ENCODE assay signal across 1 cellular context in the genomic region with DNA sequence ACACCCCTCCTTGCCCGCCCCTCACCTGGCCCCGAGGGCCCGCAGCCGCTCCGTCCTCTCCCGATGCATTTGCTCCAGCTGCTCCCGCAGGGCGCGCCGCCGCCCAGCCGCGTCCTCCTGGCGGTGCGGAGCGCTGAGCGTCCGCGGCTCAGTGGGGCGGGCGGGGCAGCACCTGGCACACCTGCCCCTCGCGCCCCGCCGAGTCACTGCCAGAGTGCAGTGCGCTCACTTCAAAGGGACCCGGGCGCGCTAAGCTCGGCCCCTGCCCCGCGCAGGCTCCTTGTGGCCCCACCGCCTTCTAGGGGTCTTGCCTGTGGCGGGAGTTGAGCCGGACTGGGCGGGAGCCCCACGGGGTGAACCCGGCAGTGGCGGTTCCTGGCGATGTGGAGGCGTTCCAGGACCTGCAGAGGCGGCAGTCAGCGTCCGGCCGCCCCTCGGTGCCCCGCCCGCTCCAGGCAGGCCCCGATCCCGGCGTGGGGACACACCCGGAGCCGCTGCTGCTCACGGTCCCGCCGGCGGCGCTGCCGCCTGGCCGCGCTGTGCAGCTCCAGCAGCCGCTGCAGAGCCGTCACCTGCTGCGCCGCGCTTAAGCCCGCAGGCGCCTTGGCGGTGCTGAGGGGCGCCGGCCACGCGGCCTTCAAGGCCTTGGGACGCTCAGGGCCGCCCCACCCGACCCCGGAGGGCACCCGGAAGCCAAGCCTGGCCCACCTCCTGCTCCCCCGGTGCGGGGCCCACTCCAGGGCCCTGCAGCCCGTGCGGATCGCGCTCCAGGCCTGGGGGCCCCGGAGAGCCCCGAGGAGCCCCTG.
A peak's percentile ranks its signal among the peaks of the same experiment; 100 is the strongest.
TF ChIP-seq lines count a peak whose summit lies in the region.

No MANE protein-coding gene starts in this region.

TF ChIP-seq in HepG2, 621 proteins besides CTCF, POLR2A, EP300 and RAD21 (continued from another document and continues in another):
- TF ChIP-seq, protein P1, sequence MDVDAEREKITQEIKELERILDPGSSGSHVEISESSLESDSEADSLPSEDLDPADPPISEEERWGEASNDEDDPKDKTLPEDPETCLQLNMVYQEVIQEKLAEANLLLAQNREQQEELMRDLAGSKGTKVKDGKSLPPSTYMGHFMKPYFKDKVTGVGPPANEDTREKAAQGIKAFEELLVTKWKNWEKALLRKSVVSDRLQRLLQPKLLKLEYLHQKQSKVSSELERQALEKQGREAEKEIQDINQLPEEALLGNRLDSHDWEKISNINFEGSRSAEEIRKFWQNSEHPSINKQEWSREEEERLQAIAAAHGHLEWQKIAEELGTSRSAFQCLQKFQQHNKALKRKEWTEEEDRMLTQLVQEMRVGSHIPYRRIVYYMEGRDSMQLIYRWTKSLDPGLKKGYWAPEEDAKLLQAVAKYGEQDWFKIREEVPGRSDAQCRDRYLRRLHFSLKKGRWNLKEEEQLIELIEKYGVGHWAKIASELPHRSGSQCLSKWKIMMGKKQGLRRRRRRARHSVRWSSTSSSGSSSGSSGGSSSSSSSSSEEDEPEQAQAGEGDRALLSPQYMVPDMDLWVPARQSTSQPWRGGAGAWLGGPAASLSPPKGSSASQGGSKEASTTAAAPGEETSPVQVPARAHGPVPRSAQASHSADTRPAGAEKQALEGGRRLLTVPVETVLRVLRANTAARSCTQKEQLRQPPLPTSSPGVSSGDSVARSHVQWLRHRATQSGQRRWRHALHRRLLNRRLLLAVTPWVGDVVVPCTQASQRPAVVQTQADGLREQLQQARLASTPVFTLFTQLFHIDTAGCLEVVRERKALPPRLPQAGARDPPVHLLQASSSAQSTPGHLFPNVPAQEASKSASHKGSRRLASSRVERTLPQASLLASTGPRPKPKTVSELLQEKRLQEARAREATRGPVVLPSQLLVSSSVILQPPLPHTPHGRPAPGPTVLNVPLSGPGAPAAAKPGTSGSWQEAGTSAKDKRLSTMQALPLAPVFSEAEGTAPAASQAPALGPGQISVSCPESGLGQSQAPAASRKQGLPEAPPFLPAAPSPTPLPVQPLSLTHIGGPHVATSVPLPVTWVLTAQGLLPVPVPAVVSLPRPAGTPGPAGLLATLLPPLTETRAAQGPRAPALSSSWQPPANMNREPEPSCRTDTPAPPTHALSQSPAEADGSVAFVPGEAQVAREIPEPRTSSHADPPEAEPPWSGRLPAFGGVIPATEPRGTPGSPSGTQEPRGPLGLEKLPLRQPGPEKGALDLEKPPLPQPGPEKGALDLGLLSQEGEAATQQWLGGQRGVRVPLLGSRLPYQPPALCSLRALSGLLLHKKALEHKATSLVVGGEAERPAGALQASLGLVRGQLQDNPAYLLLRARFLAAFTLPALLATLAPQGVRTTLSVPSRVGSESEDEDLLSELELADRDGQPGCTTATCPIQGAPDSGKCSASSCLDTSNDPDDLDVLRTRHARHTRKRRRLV (CRISPR knock-in tag; IDR thresholded peaks at IDR 0.05): no peak
- TF ChIP-seq HIVEP1 (CRISPR knock-in tag; IDR thresholded peaks at IDR 0.05) (no peak), TBX3 (IDR thresholded peaks at IDR 0.05; ENCODE audit: borderline replicate concordance) (no peak), AKAP8 (CRISPR knock-in tag; IDR thresholded peaks at IDR 0.05) (peak; percentile 31; the same call in 1 of the 2 replicates), NKX3-1 (CRISPR knock-in tag; IDR thresholded peaks at IDR 0.05) (no peak), NFE2L2 (IDR thresholded peaks at IDR 0.05; ENCODE audit: low read length) (no peak), DPF2 (CRISPR knock-in tag; IDR thresholded peaks at IDR 0.05; ENCODE audit: borderline replicate concordance, low read depth) (no peak), NR3C1 (CRISPR knock-in tag; IDR thresholded peaks at IDR 0.05) (no peak), POLR2AphosphoS5 (IDR thresholded peaks at IDR 0.05; ENCODE audit: low read depth, low read length) (no peak), ZNF616 (CRISPR knock-in tag; IDR thresholded peaks at IDR 0.05; ENCODE audit: low read depth) (no peak), FOXK2 (IDR thresholded peaks at IDR 0.05) (no peak), NCOA5 (CRISPR knock-in tag; IDR thresholded peaks at IDR 0.05) (no peak), NPAS2 (CRISPR knock-in tag; IDR thresholded peaks at IDR 0.05; ENCODE audit: borderline replicate concordance) (no peak), MAZ (IDR thresholded peaks at IDR 0.05; ENCODE audit: borderline replicate concordance, low read depth, low read length) (no peak; the same call in 1 of the 2 replicates), MAZ (CRISPR knock-in tag; IDR thresholded peaks at IDR 0.05; ENCODE audit: low read depth) (peak; percentile 84), ZNF777 (CRISPR knock-in tag; IDR thresholded peaks at IDR 0.05) (peak; percentile 70), ZNF234 (CRISPR knock-in tag; conservative IDR thresholded peaks at IDR 0.05) (no peak), MIER3 (CRISPR knock-in tag; IDR thresholded peaks at IDR 0.05; ENCODE audit: borderline replicate concordance) (no peak), ZNF878 (CRISPR knock-in tag; IDR thresholded peaks at IDR 0.05) (no peak), PHB2 (IDR thresholded peaks at IDR 0.05; ENCODE audit: partially characterized antibody) (no peak), HES4 (CRISPR knock-in tag; IDR thresholded peaks at IDR 0.05; ENCODE audit: borderline replicate concordance) (0 out of 2 replicates have a peak, but pooled peaks have one; percentile 24), ZNF570 (CRISPR knock-in tag; IDR thresholded peaks at IDR 0.05; ENCODE audit: borderline replicate concordance) (no peak), PLRG1 (conservative IDR thresholded peaks at IDR 0.05) (no peak), CHD2 (IDR thresholded peaks at IDR 0.05; ENCODE audit: low read depth, low read length) (no peak), ZNF263 (CRISPR knock-in tag; IDR thresholded peaks at IDR 0.05) (no peak), ZNF564 (CRISPR knock-in tag; IDR thresholded peaks at IDR 0.05) (no peak), TSC22D2 (CRISPR knock-in tag; IDR thresholded peaks at IDR 0.05; ENCODE audit: borderline replicate concordance) (no peak), ZNF850 (CRISPR knock-in tag; conservative IDR thresholded peaks at IDR 0.05) (no peak), FLYWCH1 (CRISPR knock-in tag; IDR thresholded peaks at IDR 0.05) (no peak), ZNF256 (CRISPR knock-in tag; conservative IDR thresholded peaks at IDR 0.05) (no peak), TCF7L2 (IDR thresholded peaks at IDR 0.05; ENCODE audit: low read depth, low read length) (no peak), NCOA2 (CRISPR knock-in tag; IDR thresholded peaks at IDR 0.05) (no peak; the same call in 1 of the 2 replicates), TRIM24 (CRISPR knock-in tag; IDR thresholded peaks at IDR 0.05) (no peak)
- TF ChIP-seq, protein P2, sequence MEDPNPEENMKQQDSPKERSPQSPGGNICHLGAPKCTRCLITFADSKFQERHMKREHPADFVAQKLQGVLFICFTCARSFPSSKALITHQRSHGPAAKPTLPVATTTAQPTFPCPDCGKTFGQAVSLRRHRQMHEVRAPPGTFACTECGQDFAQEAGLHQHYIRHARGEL (CRISPR knock-in tag; IDR thresholded peaks at IDR 0.05): no peak
- TF ChIP-seq, protein P3, sequence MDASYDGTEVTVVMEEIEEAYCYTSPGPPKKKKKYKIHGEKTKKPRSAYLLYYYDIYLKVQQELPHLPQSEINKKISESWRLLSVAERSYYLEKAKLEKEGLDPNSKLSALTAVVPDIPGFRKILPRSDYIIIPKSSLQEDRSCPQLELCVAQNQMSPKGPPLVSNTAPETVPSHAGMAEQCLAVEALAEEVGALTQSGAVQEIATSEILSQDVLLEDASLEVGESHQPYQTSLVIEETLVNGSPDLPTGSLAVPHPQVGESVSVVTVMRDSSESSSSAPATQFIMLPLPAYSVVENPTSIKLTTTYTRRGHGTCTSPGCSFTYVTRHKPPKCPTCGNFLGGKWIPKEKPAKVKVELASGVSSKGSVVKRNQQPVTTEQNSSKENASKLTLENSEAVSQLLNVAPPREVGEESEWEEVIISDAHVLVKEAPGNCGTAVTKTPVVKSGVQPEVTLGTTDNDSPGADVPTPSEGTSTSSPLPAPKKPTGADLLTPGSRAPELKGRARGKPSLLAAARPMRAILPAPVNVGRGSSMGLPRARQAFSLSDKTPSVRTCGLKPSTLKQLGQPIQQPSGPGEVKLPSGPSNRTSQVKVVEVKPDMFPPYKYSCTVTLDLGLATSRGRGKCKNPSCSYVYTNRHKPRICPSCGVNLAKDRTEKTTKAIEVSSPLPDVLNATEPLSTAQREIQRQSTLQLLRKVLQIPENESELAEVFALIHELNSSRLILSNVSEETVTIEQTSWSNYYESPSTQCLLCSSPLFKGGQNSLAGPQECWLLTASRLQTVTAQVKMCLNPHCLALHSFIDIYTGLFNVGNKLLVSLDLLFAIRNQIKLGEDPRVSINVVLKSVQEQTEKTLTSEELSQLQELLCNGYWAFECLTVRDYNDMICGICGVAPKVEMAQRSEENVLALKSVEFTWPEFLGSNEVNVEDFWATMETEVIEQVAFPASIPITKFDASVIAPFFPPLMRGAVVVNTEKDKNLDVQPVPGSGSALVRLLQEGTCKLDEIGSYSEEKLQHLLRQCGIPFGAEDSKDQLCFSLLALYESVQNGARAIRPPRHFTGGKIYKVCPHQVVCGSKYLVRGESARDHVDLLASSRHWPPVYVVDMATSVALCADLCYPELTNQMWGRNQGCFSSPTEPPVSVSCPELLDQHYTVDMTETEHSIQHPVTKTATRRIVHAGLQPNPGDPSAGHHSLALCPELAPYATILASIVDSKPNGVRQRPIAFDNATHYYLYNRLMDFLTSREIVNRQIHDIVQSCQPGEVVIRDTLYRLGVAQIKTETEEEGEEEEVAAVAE (CRISPR knock-in tag; IDR thresholded peaks at IDR 0.05; ENCODE audit: borderline replicate concordance): no peak
- TF ChIP-seq, protein P4, sequence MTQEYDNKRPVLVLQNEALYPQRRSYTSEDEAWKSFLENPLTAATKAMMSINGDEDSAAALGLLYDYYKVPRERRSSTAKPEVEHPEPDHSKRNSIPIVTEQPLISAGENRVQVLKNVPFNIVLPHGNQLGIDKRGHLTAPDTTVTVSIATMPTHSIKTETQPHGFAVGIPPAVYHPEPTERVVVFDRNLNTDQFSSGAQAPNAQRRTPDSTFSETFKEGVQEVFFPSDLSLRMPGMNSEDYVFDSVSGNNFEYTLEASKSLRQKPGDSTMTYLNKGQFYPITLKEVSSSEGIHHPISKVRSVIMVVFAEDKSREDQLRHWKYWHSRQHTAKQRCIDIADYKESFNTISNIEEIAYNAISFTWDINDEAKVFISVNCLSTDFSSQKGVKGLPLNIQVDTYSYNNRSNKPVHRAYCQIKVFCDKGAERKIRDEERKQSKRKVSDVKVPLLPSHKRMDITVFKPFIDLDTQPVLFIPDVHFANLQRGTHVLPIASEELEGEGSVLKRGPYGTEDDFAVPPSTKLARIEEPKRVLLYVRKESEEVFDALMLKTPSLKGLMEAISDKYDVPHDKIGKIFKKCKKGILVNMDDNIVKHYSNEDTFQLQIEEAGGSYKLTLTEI (CRISPR knock-in tag; conservative IDR thresholded peaks at IDR 0.05): no peak
- TF ChIP-seq, protein P5, sequence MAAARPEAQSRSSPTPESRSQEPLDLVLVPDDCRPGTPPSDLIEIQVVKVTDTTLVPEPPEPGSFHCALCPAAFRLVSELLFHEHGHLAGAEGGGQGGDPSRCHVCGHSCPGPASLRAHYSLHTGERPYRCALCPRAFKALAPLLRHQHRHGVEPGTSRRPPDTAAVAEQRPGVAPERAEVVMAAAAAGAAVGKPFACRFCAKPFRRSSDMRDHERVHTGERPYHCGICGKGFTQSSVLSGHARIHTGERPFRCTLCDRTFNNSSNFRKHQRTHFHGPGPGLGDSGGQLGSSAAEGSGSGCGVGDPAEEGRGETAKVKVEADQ (CRISPR knock-in tag; IDR thresholded peaks at IDR 0.05; ENCODE audit: borderline replicate concordance): 0 out of 2 replicates have a peak, but pooled peaks have one; percentile 55
- TF ChIP-seq, protein P6, sequence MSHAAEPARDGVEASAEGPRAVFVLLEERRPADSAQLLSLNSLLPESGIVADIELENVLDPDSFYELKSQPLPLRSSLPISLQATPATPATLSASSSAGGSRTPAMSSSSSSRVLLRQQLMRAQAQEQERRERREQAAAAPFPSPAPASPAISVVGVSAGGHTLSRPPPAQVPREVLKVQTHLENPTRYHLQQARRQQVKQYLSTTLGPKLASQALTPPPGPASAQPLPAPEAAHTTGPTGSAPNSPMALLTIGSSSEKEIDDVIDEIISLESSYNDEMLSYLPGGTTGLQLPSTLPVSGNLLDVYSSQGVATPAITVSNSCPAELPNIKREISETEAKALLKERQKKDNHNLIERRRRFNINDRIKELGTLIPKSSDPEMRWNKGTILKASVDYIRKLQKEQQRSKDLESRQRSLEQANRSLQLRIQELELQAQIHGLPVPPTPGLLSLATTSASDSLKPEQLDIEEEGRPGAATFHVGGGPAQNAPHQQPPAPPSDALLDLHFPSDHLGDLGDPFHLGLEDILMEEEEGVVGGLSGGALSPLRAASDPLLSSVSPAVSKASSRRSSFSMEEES (CRISPR knock-in tag; IDR thresholded peaks at IDR 0.05): no peak
- TF ChIP-seq, protein P7, sequence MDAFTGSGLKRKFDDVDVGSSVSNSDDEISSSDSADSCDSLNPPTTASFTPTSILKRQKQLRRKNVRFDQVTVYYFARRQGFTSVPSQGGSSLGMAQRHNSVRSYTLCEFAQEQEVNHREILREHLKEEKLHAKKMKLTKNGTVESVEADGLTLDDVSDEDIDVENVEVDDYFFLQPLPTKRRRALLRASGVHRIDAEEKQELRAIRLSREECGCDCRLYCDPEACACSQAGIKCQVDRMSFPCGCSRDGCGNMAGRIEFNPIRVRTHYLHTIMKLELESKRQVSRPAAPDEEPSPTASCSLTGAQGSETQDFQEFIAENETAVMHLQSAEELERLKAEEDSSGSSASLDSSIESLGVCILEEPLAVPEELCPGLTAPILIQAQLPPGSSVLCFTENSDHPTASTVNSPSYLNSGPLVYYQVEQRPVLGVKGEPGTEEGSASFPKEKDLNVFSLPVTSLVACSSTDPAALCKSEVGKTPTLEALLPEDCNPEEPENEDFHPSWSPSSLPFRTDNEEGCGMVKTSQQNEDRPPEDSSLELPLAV (CRISPR knock-in tag; conservative IDR thresholded peaks at IDR 0.05; ENCODE audit: low read depth): no peak
- TF ChIP-seq, protein P8, sequence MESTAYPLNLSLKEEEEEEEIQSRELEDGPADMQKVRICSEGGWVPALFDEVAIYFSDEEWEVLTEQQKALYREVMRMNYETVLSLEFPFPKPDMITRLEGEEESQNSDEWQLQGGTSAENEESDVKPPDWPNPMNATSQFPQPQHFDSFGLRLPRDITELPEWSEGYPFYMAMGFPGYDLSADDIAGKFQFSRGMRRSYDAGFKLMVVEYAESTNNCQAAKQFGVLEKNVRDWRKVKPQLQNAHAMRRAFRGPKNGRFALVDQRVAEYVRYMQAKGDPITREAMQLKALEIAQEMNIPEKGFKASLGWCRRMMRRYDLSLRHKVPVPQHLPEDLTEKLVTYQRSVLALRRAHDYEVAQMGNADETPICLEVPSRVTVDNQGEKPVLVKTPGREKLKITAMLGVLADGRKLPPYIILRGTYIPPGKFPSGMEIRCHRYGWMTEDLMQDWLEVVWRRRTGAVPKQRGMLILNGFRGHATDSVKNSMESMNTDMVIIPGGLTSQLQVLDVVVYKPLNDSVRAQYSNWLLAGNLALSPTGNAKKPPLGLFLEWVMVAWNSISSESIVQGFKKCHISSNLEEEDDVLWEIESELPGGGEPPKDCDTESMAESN (CRISPR knock-in tag; conservative IDR thresholded peaks at IDR 0.05): no peak; the same call in 1 of the 2 replicates
- TF ChIP-seq, protein P9, sequence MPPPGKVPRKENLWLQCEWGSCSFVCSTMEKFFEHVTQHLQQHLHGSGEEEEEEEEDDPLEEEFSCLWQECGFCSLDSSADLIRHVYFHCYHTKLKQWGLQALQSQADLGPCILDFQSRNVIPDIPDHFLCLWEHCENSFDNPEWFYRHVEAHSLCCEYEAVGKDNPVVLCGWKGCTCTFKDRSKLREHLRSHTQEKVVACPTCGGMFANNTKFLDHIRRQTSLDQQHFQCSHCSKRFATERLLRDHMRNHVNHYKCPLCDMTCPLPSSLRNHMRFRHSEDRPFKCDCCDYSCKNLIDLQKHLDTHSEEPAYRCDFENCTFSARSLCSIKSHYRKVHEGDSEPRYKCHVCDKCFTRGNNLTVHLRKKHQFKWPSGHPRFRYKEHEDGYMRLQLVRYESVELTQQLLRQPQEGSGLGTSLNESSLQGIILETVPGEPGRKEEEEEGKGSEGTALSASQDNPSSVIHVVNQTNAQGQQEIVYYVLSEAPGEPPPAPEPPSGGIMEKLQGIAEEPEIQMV (CRISPR knock-in tag; IDR thresholded peaks at IDR 0.05; ENCODE audit: low read depth): peak; percentile 86
